Comparison of ENCODE assay signal across 1 cellular context in the genomic region with DNA sequence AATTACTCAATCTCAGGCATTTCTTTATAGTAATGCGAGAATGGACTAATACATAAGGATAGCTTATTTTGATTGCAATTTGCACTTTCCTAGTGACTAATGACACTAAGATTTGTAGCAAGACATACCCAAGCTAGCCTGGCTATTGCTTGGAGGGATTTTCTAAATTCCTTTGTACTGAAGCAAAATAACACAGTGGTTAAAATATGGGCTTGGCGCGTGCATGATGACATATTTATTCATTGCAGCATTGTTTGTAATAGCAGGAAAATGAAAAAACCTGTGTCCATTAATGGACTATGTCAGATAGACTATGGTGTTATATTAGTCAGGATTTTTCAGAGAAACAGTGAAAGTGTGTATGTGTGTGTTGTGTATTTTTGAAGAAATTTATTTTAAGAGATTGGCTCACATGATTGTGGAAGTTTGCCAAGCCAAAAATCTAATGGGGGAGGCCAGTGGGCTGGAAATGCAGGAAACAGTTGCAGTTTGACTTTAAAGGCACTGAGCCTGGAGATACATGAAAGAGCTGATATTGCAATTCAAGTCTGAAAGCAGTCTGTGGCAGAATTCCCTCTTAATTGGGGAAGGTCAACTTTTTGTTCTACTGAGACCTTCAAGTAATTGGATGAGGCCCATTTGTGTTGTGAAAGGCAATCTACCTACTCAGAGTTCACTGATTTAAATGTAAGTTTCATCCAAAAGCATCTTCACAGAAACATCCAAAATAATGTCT.
TF ChIP-seq lines count a peak whose summit lies in the region.

No MANE protein-coding gene starts in this region.

TF ChIP-seq in SK-N-SH, 30 proteins besides CTCF, POLR2A, EP300 and RAD21 (continued from another document):
- peak; percentile 58; the same call in 1 of the 2 replicates for TF ChIP-seq RXRA (IDR thresholded peaks at IDR 0.05; ENCODE audit: borderline replicate concordance, low read depth)
- TF ChIP-seq, protein P1, sequence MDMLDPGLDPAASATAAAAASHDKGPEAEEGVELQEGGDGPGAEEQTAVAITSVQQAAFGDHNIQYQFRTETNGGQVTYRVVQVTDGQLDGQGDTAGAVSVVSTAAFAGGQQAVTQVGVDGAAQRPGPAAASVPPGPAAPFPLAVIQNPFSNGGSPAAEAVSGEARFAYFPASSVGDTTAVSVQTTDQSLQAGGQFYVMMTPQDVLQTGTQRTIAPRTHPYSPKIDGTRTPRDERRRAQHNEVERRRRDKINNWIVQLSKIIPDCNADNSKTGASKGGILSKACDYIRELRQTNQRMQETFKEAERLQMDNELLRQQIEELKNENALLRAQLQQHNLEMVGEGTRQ (IDR thresholded peaks at IDR 0.05; ENCODE audit: borderline replicate concordance, low read depth, low read length), result no peak
- TF ChIP-seq JUND (IDR thresholded peaks at IDR 0.05), result peak; percentile 86
- TF ChIP-seq, protein P2, sequence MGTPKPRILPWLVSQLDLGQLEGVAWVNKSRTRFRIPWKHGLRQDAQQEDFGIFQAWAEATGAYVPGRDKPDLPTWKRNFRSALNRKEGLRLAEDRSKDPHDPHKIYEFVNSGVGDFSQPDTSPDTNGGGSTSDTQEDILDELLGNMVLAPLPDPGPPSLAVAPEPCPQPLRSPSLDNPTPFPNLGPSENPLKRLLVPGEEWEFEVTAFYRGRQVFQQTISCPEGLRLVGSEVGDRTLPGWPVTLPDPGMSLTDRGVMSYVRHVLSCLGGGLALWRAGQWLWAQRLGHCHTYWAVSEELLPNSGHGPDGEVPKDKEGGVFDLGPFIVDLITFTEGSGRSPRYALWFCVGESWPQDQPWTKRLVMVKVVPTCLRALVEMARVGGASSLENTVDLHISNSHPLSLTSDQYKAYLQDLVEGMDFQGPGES (IDR thresholded peaks at IDR 0.05; ENCODE audit: low read depth, low read length), result no peak
- TF ChIP-seq ELF1 (IDR thresholded peaks at IDR 0.05), result no peak
- TF ChIP-seq MXI1 (IDR thresholded peaks at IDR 0.05; ENCODE audit: low read depth, low read length), result no peak
- peak; percentile 64; the same call in 1 of the 2 replicates for TF ChIP-seq POLR2AphosphoS5 (IDR thresholded peaks at IDR 0.05; ENCODE audit: low read depth, low read length)
- TF ChIP-seq, protein P3, sequence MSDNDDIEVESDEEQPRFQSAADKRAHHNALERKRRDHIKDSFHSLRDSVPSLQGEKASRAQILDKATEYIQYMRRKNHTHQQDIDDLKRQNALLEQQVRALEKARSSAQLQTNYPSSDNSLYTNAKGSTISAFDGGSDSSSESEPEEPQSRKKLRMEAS (IDR thresholded peaks at IDR 0.05; ENCODE audit: low read depth), result 0 out of 2 replicates have a peak, but pooled peaks have one; percentile 29
- TF ChIP-seq NRF1 (IDR thresholded peaks at IDR 0.05; ENCODE audit: low read depth, low read length), result no peak
- no peak for TF ChIP-seq EZH2phosphoT487 (IDR thresholded peaks at IDR 0.05; ENCODE audit: borderline replicate concordance, low read depth)
- peak; percentile 92 for TF ChIP-seq TEAD4 (IDR thresholded peaks at IDR 0.05; ENCODE audit: borderline replicate concordance, insufficient read depth)
- TF ChIP-seq CHD2 (IDR thresholded peaks at IDR 0.05; ENCODE audit: low read length, partially characterized antibody), result no peak
- TF ChIP-seq GATA2 (CRISPR knock-in tag; IDR thresholded peaks at IDR 0.05), result no peak
- TF ChIP-seq YY1 (IDR thresholded peaks at IDR 0.05; ENCODE audit: low read depth), result no peak
- TF ChIP-seq, protein P4, sequence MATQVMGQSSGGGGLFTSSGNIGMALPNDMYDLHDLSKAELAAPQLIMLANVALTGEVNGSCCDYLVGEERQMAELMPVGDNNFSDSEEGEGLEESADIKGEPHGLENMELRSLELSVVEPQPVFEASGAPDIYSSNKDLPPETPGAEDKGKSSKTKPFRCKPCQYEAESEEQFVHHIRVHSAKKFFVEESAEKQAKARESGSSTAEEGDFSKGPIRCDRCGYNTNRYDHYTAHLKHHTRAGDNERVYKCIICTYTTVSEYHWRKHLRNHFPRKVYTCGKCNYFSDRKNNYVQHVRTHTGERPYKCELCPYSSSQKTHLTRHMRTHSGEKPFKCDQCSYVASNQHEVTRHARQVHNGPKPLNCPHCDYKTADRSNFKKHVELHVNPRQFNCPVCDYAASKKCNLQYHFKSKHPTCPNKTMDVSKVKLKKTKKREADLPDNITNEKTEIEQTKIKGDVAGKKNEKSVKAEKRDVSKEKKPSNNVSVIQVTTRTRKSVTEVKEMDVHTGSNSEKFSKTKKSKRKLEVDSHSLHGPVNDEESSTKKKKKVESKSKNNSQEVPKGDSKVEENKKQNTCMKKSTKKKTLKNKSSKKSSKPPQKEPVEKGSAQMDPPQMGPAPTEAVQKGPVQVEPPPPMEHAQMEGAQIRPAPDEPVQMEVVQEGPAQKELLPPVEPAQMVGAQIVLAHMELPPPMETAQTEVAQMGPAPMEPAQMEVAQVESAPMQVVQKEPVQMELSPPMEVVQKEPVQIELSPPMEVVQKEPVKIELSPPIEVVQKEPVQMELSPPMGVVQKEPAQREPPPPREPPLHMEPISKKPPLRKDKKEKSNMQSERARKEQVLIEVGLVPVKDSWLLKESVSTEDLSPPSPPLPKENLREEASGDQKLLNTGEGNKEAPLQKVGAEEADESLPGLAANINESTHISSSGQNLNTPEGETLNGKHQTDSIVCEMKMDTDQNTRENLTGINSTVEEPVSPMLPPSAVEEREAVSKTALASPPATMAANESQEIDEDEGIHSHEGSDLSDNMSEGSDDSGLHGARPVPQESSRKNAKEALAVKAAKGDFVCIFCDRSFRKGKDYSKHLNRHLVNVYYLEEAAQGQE (IDR thresholded peaks at IDR 0.05; ENCODE audit: low read depth, low read length), result no peak
- TF ChIP-seq, protein P5, sequence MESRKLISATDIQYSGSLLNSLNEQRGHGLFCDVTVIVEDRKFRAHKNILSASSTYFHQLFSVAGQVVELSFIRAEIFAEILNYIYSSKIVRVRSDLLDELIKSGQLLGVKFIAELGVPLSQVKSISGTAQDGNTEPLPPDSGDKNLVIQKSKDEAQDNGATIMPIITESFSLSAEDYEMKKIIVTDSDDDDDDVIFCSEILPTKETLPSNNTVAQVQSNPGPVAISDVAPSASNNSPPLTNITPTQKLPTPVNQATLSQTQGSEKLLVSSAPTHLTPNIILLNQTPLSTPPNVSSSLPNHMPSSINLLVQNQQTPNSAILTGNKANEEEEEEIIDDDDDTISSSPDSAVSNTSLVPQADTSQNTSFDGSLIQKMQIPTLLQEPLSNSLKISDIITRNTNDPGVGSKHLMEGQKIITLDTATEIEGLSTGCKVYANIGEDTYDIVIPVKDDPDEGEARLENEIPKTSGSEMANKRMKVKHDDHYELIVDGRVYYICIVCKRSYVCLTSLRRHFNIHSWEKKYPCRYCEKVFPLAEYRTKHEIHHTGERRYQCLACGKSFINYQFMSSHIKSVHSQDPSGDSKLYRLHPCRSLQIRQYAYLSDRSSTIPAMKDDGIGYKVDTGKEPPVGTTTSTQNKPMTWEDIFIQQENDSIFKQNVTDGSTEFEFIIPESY (IDR thresholded peaks at IDR 0.05; ENCODE audit: borderline replicate concordance, low read depth), result 0 out of 2 replicates have a peak, but pooled peaks have one; percentile 25
- no peak for TF ChIP-seq TAF1 (IDR thresholded peaks at IDR 0.05; ENCODE audit: borderline replicate concordance, low read depth, low read length)
- TF ChIP-seq NFIC (IDR thresholded peaks at IDR 0.05; ENCODE audit: borderline replicate concordance), result peak; percentile 87
- TF ChIP-seq SIN3A (IDR thresholded peaks at IDR 0.05; ENCODE audit: borderline replicate concordance, low read depth, low read length), result 0 out of 2 replicates have a peak, but pooled peaks have one; percentile 50
- TF ChIP-seq, protein P6, sequence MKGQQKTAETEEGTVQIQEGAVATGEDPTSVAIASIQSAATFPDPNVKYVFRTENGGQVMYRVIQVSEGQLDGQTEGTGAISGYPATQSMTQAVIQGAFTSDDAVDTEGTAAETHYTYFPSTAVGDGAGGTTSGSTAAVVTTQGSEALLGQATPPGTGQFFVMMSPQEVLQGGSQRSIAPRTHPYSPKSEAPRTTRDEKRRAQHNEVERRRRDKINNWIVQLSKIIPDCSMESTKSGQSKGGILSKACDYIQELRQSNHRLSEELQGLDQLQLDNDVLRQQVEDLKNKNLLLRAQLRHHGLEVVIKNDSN (IDR thresholded peaks at IDR 0.05; ENCODE audit: borderline replicate concordance, low read depth), result no peak
